Comparison of ENCODE assay signal across 22 cellular contexts in the genomic region with DNA sequence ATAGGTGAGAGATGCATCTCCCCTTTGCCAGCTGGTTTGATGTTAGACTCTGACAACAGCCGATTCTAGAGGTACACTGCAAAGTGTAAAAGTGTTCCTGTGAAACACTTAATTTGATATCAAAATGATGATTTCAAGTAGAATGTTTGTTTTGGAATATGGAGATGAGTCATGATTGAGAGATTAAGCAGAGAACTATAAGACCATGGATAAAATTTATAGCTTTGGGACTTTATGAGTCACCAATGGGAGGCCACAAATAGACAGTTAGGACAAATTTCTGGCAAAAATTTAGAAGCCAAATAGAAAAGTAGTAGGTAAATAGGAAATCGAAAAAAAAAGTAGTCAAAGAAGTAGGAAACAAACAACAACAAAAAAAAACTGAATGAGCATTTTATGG.
DNase-seq lines count a peak whose midpoint lies in the region; ATAC-seq, FAIRE-seq and TF ChIP-seq lines count a peak whose summit lies in the region.
"Had no signal": no experiment of that assay in that cellular context is flagged by ENCODE, and none has a peak within 500 bp of the region (broad histone marks: within the 10 kb centered on the region; RNA-seq: fewer than 3 reads in every experiment).

No MANE protein-coding gene starts in this region.

- TF ChIP-seq CTCF in bronchial epithelial cell (IDR thresholded peaks at IDR 0.05; ENCODE audit: insufficient read depth, low read length, severe bottlenecking), result no peak

- H3K36me3 ChIP-seq in bronchial epithelial cell (ENCODE audit: control insufficient read depth, insufficient read depth, low read length), result no peaks in the 10 kb centered on the region

- no peaks in the 10 kb centered on the region for H3K27me3 ChIP-seq in bronchial epithelial cell (ENCODE audit: control insufficient read depth, insufficient read depth, low read length)

- no peak overlapping the region for H3K4me3 ChIP-seq in bronchial epithelial cell (ENCODE audit: low read depth, low read length)
- H3K4me3 ChIP-seq: GM23338, K562 had no signal

- no peak for ATAC-seq in GM19395 (IDR thresholded peaks at IDR 0.05; ENCODE audit: unreplicated experiment)
- ATAC-seq in GM21360 (IDR thresholded peaks at IDR 0.05; ENCODE audit: unreplicated experiment), result no peak
- ATAC-seq: CD8-positive, alpha-beta T cell; GM23338; K562; Panc1; T-helper 17 cell had no signal

- FAIRE-seq in bronchial epithelial cell (lab: Jason Lieb, UNC), result no peak
- FAIRE-seq: GM18507, K562 had no signal

- DNase-seq in A172 (ENCODE audit: low spot score) (peak; percentile 41), COLO829 (ENCODE audit: low spot score) (peak; percentile 57), LHCN-M2 (ENCODE audit: low read depth) (peak; percentile 0), bronchial epithelial cell (ENCODE audit: low read depth) (peak; percentile 5), HUDEP-2 (lab: John Stamatoyannopoulos, UW; ENCODE audit: unreplicated experiment in 76 of 76) (no peak)
- DNase-seq: CD8-positive, alpha-beta T cell; DMS 273 treated with DMSO at 0.1 percent for 48 hours; DND-41; H9; Kasumi-1; MM.1S; NCI-H2029; NCI-H446; NCI-H524 treated with DMSO at 0.1 percent for 48 hours; SHP77 treated with DMSO at 0.1 percent for 48 hours; T-helper 17 cell had no signal

Comparison
In these comparisons a context has a peak if more than half of its experiments do, and no peak if none do; other contexts are left out.
1. DNase-seq: peak in A172 (single experiment), COLO829 (single experiment), LHCN-M2 (single experiment) and bronchial epithelial cell (single experiment); none in HUDEP-2 (0 of 76).